In the genomic region with DNA sequence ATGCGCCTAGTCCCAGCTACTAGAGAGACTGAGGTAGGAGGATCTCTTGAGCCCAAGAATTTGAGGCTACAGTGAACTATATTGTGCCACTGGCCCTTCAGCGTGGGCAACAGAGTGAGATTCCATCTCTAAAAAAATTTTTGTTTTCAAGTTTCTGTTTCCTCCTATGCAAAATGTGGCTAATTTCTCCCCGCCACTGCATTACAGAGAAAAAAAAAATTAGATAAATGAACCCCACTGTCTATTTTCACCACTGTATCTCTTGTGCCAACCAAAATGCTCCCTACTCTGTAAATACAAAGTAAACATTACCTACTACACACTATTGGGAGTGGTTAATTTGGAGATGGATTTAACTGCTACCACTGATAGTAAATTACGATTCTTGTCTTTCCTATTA, we compare ENCODE assay signal across 11 cellular contexts. TPM values are rescaled to one million over a fixed set of nuclear protein-coding genes. Genes with fewer than 3 reads are reported as not detected.
DNase-seq lines count a peak whose midpoint lies in the region; ATAC-seq, FAIRE-seq and TF ChIP-seq lines count a peak whose summit lies in the region.
"Had no signal": no experiment of that assay in that cellular context is flagged by ENCODE, and none has a peak within 500 bp of the region (broad histone marks: within the 10 kb centered on the region; RNA-seq: fewer than 3 reads in every experiment).

No MANE protein-coding gene starts in this region.

- no peak for TF ChIP-seq RAD21 in A549 (conservative IDR thresholded peaks at IDR 0.05 in 1 of 2, IDR thresholded peaks at IDR 0.05 in 1 of 2)

- H3K9me3 ChIP-seq in A549, result no peaks in the 10 kb centered on the region

- H3K4me2 ChIP-seq in A549, result peak overlapping the region; percentile 81

- peaks cover 20% of the 10 kb centered on the region for H3K36me3 Mint-ChIP-seq in mesothelial cell of epicardium

- no peaks in the 10 kb centered on the region for H3K27me3 Mint-ChIP-seq in mesothelial cell of epicardium (ENCODE audit: low read depth)

- CTCF ChIA-PET in A549 (lab: Yijun Ruan, JAX), result interaction anchor here (0.5 to 2.3 kb wide), 3 partner anchors 17 to 817 kb away, joined by 3 to 8 read pairs (median 4); no protein-coding TSS in a partner anchor

- H3K4me1 Mint-ChIP-seq in mesothelial cell of epicardium, result peaks cover 26% of the 10 kb centered on the region

- no peak for TF ChIP-seq POLR2A in A549 (IDR thresholded peaks at IDR 0.05; ENCODE audit: low read length)

- H3K4me3 ChIP-seq in A549, result no peak overlapping the region
- peak overlapping the region; percentile 2; the same call in 1 of the 2 replicates for H3K4me3 ChIP-seq in GM08714 (ENCODE audit: low read length)

- 77% methylated on average over 4 of the region's 4 CpGs for WGBS in A549 (ENCODE audit: missing lambda C conversion rate)

- no peak for FAIRE-seq in A549 (lab: Jason Lieb, UNC)

- no peak for ATAC-seq in A549
- no peak for ATAC-seq in GM19397 (IDR thresholded peaks at IDR 0.05; ENCODE audit: unreplicated experiment)
- no peak for ATAC-seq in GM21360 (IDR thresholded peaks at IDR 0.05; ENCODE audit: unreplicated experiment)

- POLR2A ChIA-PET in A549 (lab: Yijun Ruan, JAX), result interaction anchor here (0.6 kb wide), 1 partner anchor 51 kb away, joined by 13 read pairs; no protein-coding TSS in a partner anchor

- H3K27ac ChIP-seq in A549, result peak overlapping the region in 1 of 2 experiments; percentile 1; a peak in 1 of 6 replicates
- H3K27ac ChIP-seq in VCaP, result peak overlapping the region; percentile 90; the same call in 1 of the 2 replicates

- peak overlapping the region; percentile 76 for H3K27ac Mint-ChIP-seq in mesothelial cell of epicardium

- DNase-seq in A549 (ENCODE audit: low read depth in 1 of 2, low spot score in 1 of 2), result no peak
- no peak for DNase-seq in mesothelial cell of epicardium (ENCODE audit: low spot score in 2 of 2, unreplicated experiment in 2 of 2)
- DNase-seq in iPS-NIHi11 (ENCODE audit: low spot score), result no peak
- DNase-seq in H4 (ENCODE audit: low spot score), result no peak
- DNase-seq: head of caudate nucleus; NK-92 treated with Interleukin-12 subunit alpha and Interleukin-12 subunit beta, amount 100 ng/mL, for 24 hours; stimulated activated CD4-positive, alpha-beta T cell treated with anti-CD3 and anti-CD28 coated beads, Interleukin-12 subunit alpha, Interleukin-12 subunit beta, amount 100 ng/mL, for 4 hours had no signal

- peaks cover 30% of the 10 kb centered on the region for H3K4me1 ChIP-seq in A549

- no peak for TF ChIP-seq EP300 in A549 (IDR thresholded peaks at IDR 0.05)

- no peak for TF ChIP-seq CTCF in A549 (IDR thresholded peaks at IDR 0.05)
- TF ChIP-seq CTCF in VCaP (conservative IDR thresholded peaks at IDR 0.05), result no peak
- no peak for TF ChIP-seq CTCF in mesothelial cell of epicardium (IDR thresholded peaks at IDR 0.05; ENCODE audit: unreplicated experiment)

- peak overlapping the region; percentile 85 for H3K4me3 Mint-ChIP-seq in mesothelial cell of epicardium

- no peaks in the 10 kb centered on the region for H3K9me3 Mint-ChIP-seq in mesothelial cell of epicardium

TF ChIP-seq in A549, 52 proteins besides CTCF, POLR2A, EP300 and RAD21:
- TF ChIP-seq, protein P1, sequence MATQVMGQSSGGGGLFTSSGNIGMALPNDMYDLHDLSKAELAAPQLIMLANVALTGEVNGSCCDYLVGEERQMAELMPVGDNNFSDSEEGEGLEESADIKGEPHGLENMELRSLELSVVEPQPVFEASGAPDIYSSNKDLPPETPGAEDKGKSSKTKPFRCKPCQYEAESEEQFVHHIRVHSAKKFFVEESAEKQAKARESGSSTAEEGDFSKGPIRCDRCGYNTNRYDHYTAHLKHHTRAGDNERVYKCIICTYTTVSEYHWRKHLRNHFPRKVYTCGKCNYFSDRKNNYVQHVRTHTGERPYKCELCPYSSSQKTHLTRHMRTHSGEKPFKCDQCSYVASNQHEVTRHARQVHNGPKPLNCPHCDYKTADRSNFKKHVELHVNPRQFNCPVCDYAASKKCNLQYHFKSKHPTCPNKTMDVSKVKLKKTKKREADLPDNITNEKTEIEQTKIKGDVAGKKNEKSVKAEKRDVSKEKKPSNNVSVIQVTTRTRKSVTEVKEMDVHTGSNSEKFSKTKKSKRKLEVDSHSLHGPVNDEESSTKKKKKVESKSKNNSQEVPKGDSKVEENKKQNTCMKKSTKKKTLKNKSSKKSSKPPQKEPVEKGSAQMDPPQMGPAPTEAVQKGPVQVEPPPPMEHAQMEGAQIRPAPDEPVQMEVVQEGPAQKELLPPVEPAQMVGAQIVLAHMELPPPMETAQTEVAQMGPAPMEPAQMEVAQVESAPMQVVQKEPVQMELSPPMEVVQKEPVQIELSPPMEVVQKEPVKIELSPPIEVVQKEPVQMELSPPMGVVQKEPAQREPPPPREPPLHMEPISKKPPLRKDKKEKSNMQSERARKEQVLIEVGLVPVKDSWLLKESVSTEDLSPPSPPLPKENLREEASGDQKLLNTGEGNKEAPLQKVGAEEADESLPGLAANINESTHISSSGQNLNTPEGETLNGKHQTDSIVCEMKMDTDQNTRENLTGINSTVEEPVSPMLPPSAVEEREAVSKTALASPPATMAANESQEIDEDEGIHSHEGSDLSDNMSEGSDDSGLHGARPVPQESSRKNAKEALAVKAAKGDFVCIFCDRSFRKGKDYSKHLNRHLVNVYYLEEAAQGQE (IDR thresholded peaks at IDR 0.05), result no peak
- no peak for TF ChIP-seq EHMT2 (IDR thresholded peaks at IDR 0.05; ENCODE audit: low read depth)
- TF ChIP-seq PHF8 (IDR thresholded peaks at IDR 0.05; ENCODE audit: borderline replicate concordance, low read depth), result no peak
- TF ChIP-seq ESRRA (IDR thresholded peaks at IDR 0.05; ENCODE audit: borderline replicate concordance, low read length), result no peak
- TF ChIP-seq SREBF2 (IDR thresholded peaks at IDR 0.05), result no peak
- no peak for TF ChIP-seq RFX5 (IDR thresholded peaks at IDR 0.05)

RNA-seq across cellular contexts. Expression of a gene that starts 2.0 kb away (rescaled TPM):
- 28.2 and 40.0 TPM in 2 replicates for polyA plus RNA-seq in A549 (2011; rRNA removed)
- 7.2 and 8.4 TPM in 2 replicates for polyA plus RNA-seq in A549 (2012; cell fraction: cytosol; rRNA removed)
- polyA plus RNA-seq in A549 (2012; cell fraction: nucleus; rRNA removed), result 12.3 and 12.8 TPM in 2 replicates
- 10.6 to 12.4 TPM (median 11.6 TPM) in 3 replicates for polyA plus RNA-seq in A549 (2017; fragmentation: RNase III; extraction: RNeasy Plus Mini Kit Qiagen cat#74134 plus additional on column Dnase treatment)
- 32.4 and 40.9 TPM in 2 replicates for polyA minus RNA-seq in A549 (2011; rRNA and poly(A)+ RNA removed)
- 76.2 to 79.1 TPM (median 76.6 TPM) in 3 replicates for total RNA-seq in mesothelial cell of epicardium
- 3.4 and 4.8 TPM in 2 replicates for total RNA-seq in H4 (2014; rRNA removed; shearing (Covaris generic))

RNA-seq across cellular contexts. Expression of a gene that starts 9.1 kb away (rescaled TPM):
- polyA plus RNA-seq in A549 (2011; rRNA removed), result 26.8 and 30.6 TPM in 2 replicates
- polyA plus RNA-seq in A549 (2012; cell fraction: cytosol; rRNA removed), result 23.0 and 23.7 TPM in 2 replicates
- 15.9 and 20.4 TPM in 2 replicates for polyA plus RNA-seq in A549 (2012; cell fraction: nucleus; rRNA removed)
- polyA plus RNA-seq in A549 (2017; fragmentation: RNase III; extraction: RNeasy Plus Mini Kit Qiagen cat#74134 plus additional on column Dnase treatment), result 25.8 to 27.6 TPM (median 26.4 TPM) in 3 replicates
- 23.2 and 31.4 TPM in 2 replicates for polyA minus RNA-seq in A549 (2011; rRNA and poly(A)+ RNA removed)
- 45.9 to 48.2 TPM (median 46.8 TPM) in 3 replicates for total RNA-seq in mesothelial cell of epicardium
- 19.7 and 20.4 TPM in 2 replicates for total RNA-seq in H4 (2014; rRNA removed; shearing (Covaris generic))

Comparison
In these comparisons a context has a peak if more than half of its experiments do, and no peak if none do; other contexts are left out.
1. RNA of a gene that starts 2.0 kb away (total RNA-seq): 76.2 to 79.1 TPM in mesothelial cell of epicardium; 3.4 to 4.8 TPM in H4; every median in the first group is over 10 times any median in the second.